In the genomic region with DNA sequence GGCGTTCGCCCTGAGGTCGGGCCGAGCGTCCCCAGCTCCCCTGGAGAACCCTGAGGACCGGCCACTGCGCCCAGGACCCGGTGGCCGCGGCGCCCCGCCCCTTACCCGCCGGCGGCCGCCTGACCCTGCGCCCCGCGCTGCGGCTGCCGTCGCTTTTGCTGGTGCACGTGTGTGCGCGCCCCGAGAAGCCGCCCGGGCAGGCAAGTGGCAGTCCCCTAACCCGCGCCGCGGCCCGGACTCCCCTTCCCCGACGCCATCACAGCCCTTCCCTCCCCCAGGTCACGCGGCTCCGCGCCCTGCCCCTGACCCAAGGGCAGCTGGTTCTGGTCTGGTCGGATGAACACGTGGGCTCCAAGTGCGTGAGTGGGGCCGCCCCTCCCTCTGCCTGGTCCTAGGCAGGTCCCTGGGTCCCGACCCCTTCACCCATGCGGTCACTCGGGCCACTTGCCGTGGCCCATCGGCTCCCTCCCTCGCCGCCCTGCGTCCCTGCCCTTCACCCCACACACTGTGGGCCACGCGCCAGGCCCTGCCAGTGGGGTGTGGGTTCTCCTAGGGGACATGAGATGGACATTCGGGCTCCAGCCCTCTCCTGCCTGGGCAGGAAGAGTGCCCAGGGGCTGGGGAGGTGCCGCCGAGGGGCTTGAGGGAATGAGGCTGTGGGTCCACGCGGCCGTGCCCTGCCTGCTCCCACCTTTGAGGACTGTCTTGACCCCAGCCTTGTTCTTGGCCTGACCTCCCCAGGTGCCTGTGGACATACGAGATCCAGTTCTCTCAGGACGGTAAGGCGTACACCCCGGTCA, we compare ENCODE assay signal across 20 cellular contexts. TPM values are rescaled to one million over a fixed set of nuclear protein-coding genes. Genes with fewer than 3 reads are reported as not detected.
DNase-seq lines count a peak whose midpoint lies in the region; ATAC-seq and TF ChIP-seq lines count a peak whose summit lies in the region.
"Had no signal": no experiment of that assay in that cellular context is flagged by ENCODE, and none has a peak within 500 bp of the region (broad histone marks: within the 10 kb centered on the region; RNA-seq: fewer than 3 reads in every experiment).

No MANE protein-coding gene starts in this region.

- intact Hi-C loops in Right ventricle myocardium inferior (cut with DNase I): no loop called here
- intact Hi-C loops in Right ventricle myocardium superior (cut with DNase I): no loop called here
- intact Hi-C loops in upper lobe of right lung (cut with DNase I): no loop called here

- ATAC-seq in Right ventricle myocardium inferior (no peak), Right ventricle myocardium superior (ENCODE audit: poor library complexity) (no peak), upper lobe of right lung (peak; percentile 8)
- ATAC-seq: left ventricle myocardium superior had no signal

- peaks cover 14% of the 10 kb centered on the region for H3K4me1 ChIP-seq in upper lobe of right lung
- H3K4me1 ChIP-seq: BE2C, HAP-1, SJCRH30 had no signal

- DNase-seq in Right ventricle myocardium inferior (ENCODE audit: missing footprints) (peak; percentile 66), Right ventricle myocardium superior (no peak), upper lobe of right lung (no peak), GM19240 (ENCODE audit: insufficient read length, low spot score) (no peak), HT-29 (ENCODE audit: low spot score) (no peak)
- DNase-seq: activated CD4-positive, alpha-beta T cell treated with anti-CD3 and anti-CD28 coated beads, Interleukin-2, amount 50 U/mL, for 1 hour; activated naive CD8-positive, alpha-beta T cell treated with anti-CD3 and anti-CD28 coated beads, Interleukin-2, amount 10 ng/mL, durations not matched to agents 7 days and 5 days; BE2C; COR-L47; DND-41; Karpas-422; left ventricle myocardium superior; NCI-H1048; NCI-H2029; PC-9; SJCRH30; stomach had no signal

- H3K9me3 ChIP-seq in upper lobe of right lung: no peaks in the 10 kb centered on the region
- H3K9me3 ChIP-seq: BE2C, prostate gland, SJCRH30 had no signal

- H3K4me3 ChIP-seq in iPS-11a (ENCODE audit: low read depth, low read length) (peak overlapping the region; percentile 13), upper lobe of right lung (no peak overlapping the region)
- H3K4me3 ChIP-seq: HAP-1, PC-9, prostate gland, SJCRH30 had no signal

- H3K36me3 ChIP-seq in upper lobe of right lung: no peaks in the 10 kb centered on the region
- H3K36me3 ChIP-seq: BE2C, HAP-1, prostate gland, SJCRH30, stomach had no signal

- no peak for TF ChIP-seq CTCF in upper lobe of right lung (IDR thresholded peaks at IDR 0.05)

- H3K27me3 ChIP-seq in upper lobe of right lung: peaks cover 71% of the 10 kb centered on the region

- no peak overlapping the region for H3K27ac ChIP-seq in upper lobe of right lung
- H3K27ac ChIP-seq: PC-9, prostate gland, SJCRH30, stomach had no signal

RNA-seq across cellular contexts. Expression of a gene that starts 8.0 kb away (rescaled TPM):
- total RNA-seq in Right ventricle myocardium inferior: 21.0 TPM
- total RNA-seq in Right ventricle myocardium superior: 22.2 TPM
- 25.2 TPM for total RNA-seq in upper lobe of right lung
- total RNA-seq in HT-29 (2014; rRNA removed; shearing (Covaris generic)): 74.9 and 76.9 TPM in 2 replicates

RNA-seq across cellular contexts. Expression of a gene that starts 10.3 kb away (rescaled TPM):
- total RNA-seq in Right ventricle myocardium inferior (not detected), Right ventricle myocardium superior (0.19 TPM), upper lobe of right lung (0.20 TPM)
- total RNA-seq in HT-29 (2014; rRNA removed; shearing (Covaris generic)): 5.8 and 6.2 TPM in 2 replicates
- total RNA-seq: left ventricle myocardium superior, SJCRH30 had no signal

RNA-seq across cellular contexts. Expression of a gene that starts 16.6 kb away (rescaled TPM):
- 8.6 TPM for total RNA-seq in Right ventricle myocardium inferior
- 8.4 TPM for total RNA-seq in Right ventricle myocardium superior
- 49.2 TPM for total RNA-seq in upper lobe of right lung
- total RNA-seq in HT-29 (2014; rRNA removed; shearing (Covaris generic)): 39.7 and 53.5 TPM in 2 replicates

RNA-seq across cellular contexts. Expression of a gene that starts 30.1 kb away (rescaled TPM):
- 3.8 TPM for total RNA-seq in Right ventricle myocardium inferior
- total RNA-seq in Right ventricle myocardium superior: 3.3 TPM
- 19.1 TPM for total RNA-seq in upper lobe of right lung
- 46.7 and 50.5 TPM in 2 replicates for total RNA-seq in HT-29 (2014; rRNA removed; shearing (Covaris generic))
